Comparison of ENCODE assay signal across 10 cellular contexts in the genomic region with DNA sequence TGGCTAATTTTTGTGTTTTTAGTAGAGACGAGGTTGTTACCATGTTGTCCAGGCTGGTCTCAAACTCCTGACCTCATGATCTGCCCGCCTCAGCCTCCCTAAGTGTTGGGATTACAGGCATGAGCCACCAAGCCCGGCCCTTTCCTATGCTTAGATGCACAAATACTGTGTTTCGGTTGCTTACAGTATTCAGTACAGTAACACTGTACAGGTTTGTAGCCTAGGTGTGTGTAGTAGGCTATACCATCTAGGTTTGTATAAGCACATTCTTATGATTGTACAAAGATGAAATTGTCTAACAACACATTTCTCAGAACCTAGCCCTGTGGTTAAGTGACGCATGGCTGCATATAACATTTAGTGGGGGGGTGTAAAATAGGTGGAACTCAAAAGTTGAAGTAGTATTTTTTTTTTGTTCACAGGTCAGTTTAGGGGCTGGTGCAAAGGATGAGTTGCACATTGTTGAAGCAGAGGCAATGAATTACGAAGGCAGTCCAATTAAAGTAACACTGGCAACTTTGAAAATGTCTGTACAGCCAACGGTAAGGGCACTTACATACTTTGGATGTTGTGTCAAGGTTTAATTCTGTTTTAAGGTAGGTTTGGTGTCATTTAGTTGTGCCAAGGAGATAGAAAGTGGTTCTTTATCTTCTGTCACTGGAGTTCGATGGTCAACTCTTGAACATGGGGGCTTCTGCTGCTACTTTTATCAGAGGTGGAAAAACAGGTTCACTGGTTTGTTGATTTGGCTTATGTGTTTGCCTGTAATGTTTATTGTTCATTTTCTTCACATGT. TPM values are rescaled to one million over a fixed set of nuclear protein-coding genes. Genes with fewer than 3 reads are reported as not detected.
DNase-seq lines count a peak whose midpoint lies in the region; ATAC-seq, FAIRE-seq and TF ChIP-seq lines count a peak whose summit lies in the region.
"Had no signal": no experiment of that assay in that cellular context is flagged by ENCODE, and none has a peak within 500 bp of the region (broad histone marks: within the 10 kb centered on the region; RNA-seq: fewer than 3 reads in every experiment).

No MANE protein-coding gene starts in this region.

- no peak for ATAC-seq in upper lobe of left lung (ENCODE audit: low FRiP score in 2 of 2)
- no peak for ATAC-seq in GM19397 (IDR thresholded peaks at IDR 0.05; ENCODE audit: unreplicated experiment)
- ATAC-seq in HG03460 (IDR thresholded peaks at IDR 0.05; ENCODE audit: unreplicated experiment) = no peak

- TF ChIP-seq CTCF in AG04450 (IDR thresholded peaks at IDR 0.05; ENCODE audit: low read depth, low read length) (no peak), upper lobe of left lung (IDR thresholded peaks at IDR 0.05) (no peak)

- H3K27me3 ChIP-seq in AG04450 (ENCODE audit: control insufficient read depth, insufficient read depth, low read length) = no peaks in the 10 kb centered on the region
- no peaks in the 10 kb centered on the region for H3K27me3 ChIP-seq in upper lobe of left lung

- H3K4me1 Mint-ChIP-seq in activated CD4-positive, alpha-beta memory T cell treated with anti-CD3 and anti-CD28 coated beads, Interleukin-2, amount 10 ng/mL, durations not matched to agents 7 days and 5 days = peaks cover 77% of the 10 kb centered on the region

- peaks cover 20 to 47% (median 30%) of the 10 kb centered on the region in 4 donors for H3K4me1 ChIP-seq in upper lobe of left lung

- H3K4me3 ChIP-seq in AG04450 (ENCODE audit: low read depth, low read length) (peak overlapping the region; percentile 98), iPS-18c (ENCODE audit: insufficient read depth, low read depth, low read length) (peak overlapping the region; percentile 71), upper lobe of left lung (peak overlapping the region in 1 of 4 donors; percentile 96)

- peaks cover 13 to 53% (median 39%) of the 10 kb centered on the region in 4 donors for H3K36me3 ChIP-seq in upper lobe of left lung

- peaks cover 71% of the 10 kb centered on the region for H3K36me3 Mint-ChIP-seq in activated CD4-positive, alpha-beta memory T cell treated with anti-CD3 and anti-CD28 coated beads, Interleukin-2, amount 10 ng/mL, durations not matched to agents 7 days and 5 days (ENCODE audit: low read depth)

- H3K27me3 Mint-ChIP-seq in activated CD4-positive, alpha-beta memory T cell treated with anti-CD3 and anti-CD28 coated beads, Interleukin-2, amount 10 ng/mL, durations not matched to agents 7 days and 5 days = no peaks in the 10 kb centered on the region

- DNase-seq in AG04450 (ENCODE audit: low read depth, low spot score) (no peak), GM12892 (ENCODE audit: insufficient read length) (no peak), upper lobe of left lung (no peak), H54 (ENCODE audit: insufficient read length, low spot score) (no peak)
- DNase-seq in activated CD4-positive, alpha-beta memory T cell treated with anti-CD3 and anti-CD28 coated beads, Interleukin-2, amount 10 ng/mL, durations not matched to agents 7 days and 5 days = peak; percentile 51
- DNase-seq: activated CD4-positive, CD25-positive, alpha-beta regulatory T cell treated with anti-CD3 and anti-CD28 coated beads, Interleukin-2, amount 50 U/mL, for 72 hours had no signal

- CTCF ChIA-PET in AG04450 (lab: Charles Lee) = no interaction called here
- CTCF ChIA-PET in activated CD4-positive, alpha-beta memory T cell treated with anti-CD3 and anti-CD28 coated beads, Interleukin-2, amount 10 ng/mL, durations not matched to agents 7 days and 5 days (lab: Charles Lee) = no interaction called here

- no peak for TF ChIP-seq EP300 in upper lobe of left lung (IDR thresholded peaks at IDR 0.05)

- peak overlapping the region; percentile 98 for H3K27ac Mint-ChIP-seq in activated CD4-positive, alpha-beta memory T cell treated with anti-CD3 and anti-CD28 coated beads, Interleukin-2, amount 10 ng/mL, durations not matched to agents 7 days and 5 days

- H3K4me3 Mint-ChIP-seq in activated CD4-positive, alpha-beta memory T cell treated with anti-CD3 and anti-CD28 coated beads, Interleukin-2, amount 10 ng/mL, durations not matched to agents 7 days and 5 days = peak overlapping the region; percentile 99

- no peak for TF ChIP-seq POLR2A in GM12892 (IDR thresholded peaks at IDR 0.05; ENCODE audit: low read depth, low read length)
- TF ChIP-seq POLR2A in upper lobe of left lung (IDR thresholded peaks at IDR 0.05) = no peak
- no peak for TF ChIP-seq POLR2A in H54 (IDR thresholded peaks at IDR 0.05; ENCODE audit: low read depth, low read length)

- peak; percentile 76 for FAIRE-seq in GM12892 (lab: Jason Lieb, UNC)
- FAIRE-seq in H54 (lab: Jason Lieb, UNC) = no peak

- H3K9me3 Mint-ChIP-seq in activated CD4-positive, alpha-beta memory T cell treated with anti-CD3 and anti-CD28 coated beads, Interleukin-2, amount 10 ng/mL, durations not matched to agents 7 days and 5 days = no peaks in the 10 kb centered on the region

- WGBS in upper lobe of left lung, 2 donors = 71 to 73% methylated on average over 8 of the region's 8 CpGs

- no peak overlapping the region for H3K27ac ChIP-seq in AG04450 (ENCODE audit: low read depth, low read length)
- no peak overlapping the region for H3K27ac ChIP-seq in upper lobe of left lung

- POLR2A ChIA-PET in AG04450 (lab: Yijun Ruan, JAX) = no interaction called here
- POLR2A ChIA-PET in activated CD4-positive, alpha-beta memory T cell treated with anti-CD3 and anti-CD28 coated beads, Interleukin-2, amount 10 ng/mL, durations not matched to agents 7 days and 5 days (lab: Charles Lee) = interaction anchor here (3.0 to 5.3 kb wide), 3 partner anchors 9 to 19 kb away, joined by 13 to 54 read pairs (median 32); no protein-coding TSS in a partner anchor

- no peaks in the 10 kb centered on the region; the same call in 1 of the 2 replicates for H3K9me3 ChIP-seq in AG04450 (ENCODE audit: control insufficient read depth, insufficient read depth, low read length)
- H3K9me3 ChIP-seq in iPS-18c (ENCODE audit: control insufficient read depth, insufficient read depth, low read length) = no peaks in the 10 kb centered on the region
- no peaks in the 10 kb centered on the region for H3K9me3 ChIP-seq in upper lobe of left lung

RNA-seq across cellular contexts. Expression of a gene that starts 3.4 kb away (rescaled TPM):
- 2,315 and 2,664 TPM in 2 replicates for polyA plus RNA-seq in AG04450 (2011; rRNA removed)
- 733 and 818 TPM in 2 replicates for polyA minus RNA-seq in AG04450 (2011; rRNA and poly(A)+ RNA removed)
- 6,323 TPM for polyA plus RNA-seq in GM12892 (2012; ENCODE audit: missing spikeins)
- total RNA-seq in activated CD4-positive, alpha-beta memory T cell treated with anti-CD3 and anti-CD28 coated beads, Interleukin-2, amount 10 ng/mL, durations not matched to agents 7 days and 5 days = 1,000 to 10,000 TPM; 1,119 to 1,157 TPM
- 100 to 1,000 TPM; 289 to 646 (median 517) TPM for total RNA-seq in upper lobe of left lung

RNA-seq across cellular contexts. Expression of a gene that starts 28.4 kb away (rescaled TPM):
- polyA plus RNA-seq in AG04450 (2011; rRNA removed) = 0.27 and 0.30 TPM in 2 replicates
- 0.14 TPM in 1 of 2 replicates, not detected in the other for polyA minus RNA-seq in AG04450 (2011; rRNA and poly(A)+ RNA removed)
- 0.13 TPM for polyA plus RNA-seq in GM12892 (2012; ENCODE audit: missing spikeins)
- not detected for total RNA-seq in activated CD4-positive, alpha-beta memory T cell treated with anti-CD3 and anti-CD28 coated beads, Interleukin-2, amount 10 ng/mL, durations not matched to agents 7 days and 5 days
- total RNA-seq in upper lobe of left lung = 1 to 10 TPM in 4 of 6 donors, under 1 TPM in 2; 0.44 to 4.6 (median 1.4) TPM
- total RNA-seq: NCI-H460 had no signal
